Comparison of ENCODE assay signal across 23 cellular contexts in the genomic region with DNA sequence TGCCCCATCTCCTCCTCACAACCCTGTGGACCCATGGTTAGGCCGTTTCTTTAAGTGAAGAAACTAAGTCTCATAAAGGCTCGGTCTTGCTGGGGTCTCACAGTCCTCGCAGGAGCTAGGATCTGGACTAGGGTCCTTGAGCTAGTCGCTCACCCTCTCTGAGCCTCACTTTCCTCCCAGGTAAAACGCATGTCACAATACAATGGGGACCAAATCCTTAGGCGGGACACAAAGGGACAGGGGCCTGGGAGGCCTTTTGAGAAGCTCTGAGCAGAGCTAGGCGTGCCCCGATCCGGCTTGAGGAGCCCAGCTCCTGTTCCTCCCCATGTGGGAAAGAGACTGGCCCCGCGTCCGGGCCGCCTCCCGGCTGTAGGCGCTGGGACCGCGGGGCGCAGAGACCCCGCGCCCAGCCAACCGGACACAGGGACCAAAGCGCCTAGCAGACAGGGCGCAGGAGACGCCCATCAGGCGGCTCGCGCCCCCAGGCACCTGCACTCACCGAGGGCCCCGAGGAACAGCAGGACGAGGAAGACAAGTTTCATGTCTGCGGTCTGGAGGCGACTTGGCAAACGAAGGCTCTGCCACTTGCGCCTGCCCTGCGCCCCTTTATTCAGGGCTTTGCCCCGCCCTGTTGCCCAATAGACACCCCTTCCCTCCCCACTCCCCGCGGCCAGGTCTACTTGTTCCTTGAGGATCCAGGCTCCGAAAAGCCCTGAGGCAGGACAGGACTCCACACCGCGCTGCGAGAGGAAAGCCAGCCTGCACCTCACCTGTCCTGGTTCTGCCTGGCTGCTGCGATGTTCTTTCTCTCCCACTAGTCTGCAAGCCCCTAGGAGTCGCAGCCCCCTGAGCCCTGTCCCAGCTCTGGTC. TPM values are rescaled to one million over a fixed set of nuclear protein-coding genes. Genes with fewer than 3 reads are reported as not detected.
DNase-seq lines count a peak whose midpoint lies in the region; ATAC-seq and TF ChIP-seq lines count a peak whose summit lies in the region.
"Had no signal": no experiment of that assay in that cellular context is flagged by ENCODE, and none has a peak within 500 bp of the region (broad histone marks: within the 10 kb centered on the region; RNA-seq: fewer than 3 reads in every experiment).

A gene (minus strand): TSS at position 580 of the 870 bp plus-strand sequence. CDS start 38 bp downstream, at position 542.

- DNase-seq in activated CD4-positive, alpha-beta memory T cell treated with anti-CD3 and anti-CD28 coated beads, Interleukin-2, amount 10 ng/mL, durations not matched to agents 7 days and 5 days = peak; percentile 14
- DNase-seq in activated CD4-positive, alpha-beta memory T cell treated with anti-CD3 and anti-CD28 coated beads for 36 hours = no peak
- no peak for DNase-seq in foreskin keratinocyte
- DNase-seq in GM13977 (ENCODE audit: low spot score) = no peak
- DNase-seq in mucosa of gallbladder (ENCODE audit: low spot score) = no peak
- DNase-seq: activated CD4-positive, CD25-positive, alpha-beta regulatory T cell; activated effector memory CD4-positive, alpha-beta T cell treated with Interleukin-2 at 50 U/mL for 16 hours; adrenal gland; BE2C; esophagus squamous epithelium; HFFc6; Karpas-422; midbrain; NCI-H1105 treated with DMSO at 0.1 percent for 48 hours; NCI-H748 treated with DMSO at 0.1 percent for 48 hours had no signal

- peak within 1 kb of the TSS; percentile 36 for H3K9ac ChIP-seq in mucosa of stomach (ENCODE audit: low read length)

- no peaks in the 10 kb centered on the region for H3K36me3 ChIP-seq in mucosa of stomach (ENCODE audit: control insufficient read depth, insufficient read depth, low read length)
- H3K36me3 ChIP-seq in thymus (ENCODE audit: control insufficient read depth, insufficient read depth) = no peaks in the 10 kb centered on the region
- H3K36me3 ChIP-seq: adrenal gland, BE2C, esophagus squamous epithelium, SJSA1 had no signal

- H3K27me3 ChIP-seq in foreskin keratinocyte (peaks cover 79% of the 10 kb centered on the region), mucosa of stomach (ENCODE audit: control insufficient read depth, insufficient read depth, low read length) (peaks cover 28% of the 10 kb centered on the region), thymus (ENCODE audit: control insufficient read depth, insufficient read depth) (peaks cover 18% of the 10 kb centered on the region)
- H3K27me3 ChIP-seq: SJSA1 had no signal

- TF ChIP-seq CTCF in foreskin keratinocyte (conservative IDR thresholded peaks at IDR 0.05) (no peak), GM13977 (IDR thresholded peaks at IDR 0.05; ENCODE audit: extremely low read depth, insufficient read depth, missing control alignments) (no peak)

- peaks cover 7% of the 10 kb centered on the region for H3K4me1 Mint-ChIP-seq in activated CD4-positive, alpha-beta memory T cell treated with anti-CD3 and anti-CD28 coated beads, Interleukin-2, amount 10 ng/mL, durations not matched to agents 7 days and 5 days
- no peaks in the 10 kb centered on the region for H3K4me1 Mint-ChIP-seq in activated CD4-positive, alpha-beta memory T cell treated with anti-CD3 and anti-CD28 coated beads for 36 hours (ENCODE audit: low read depth)

- POLR2A ChIA-PET in activated CD4-positive, alpha-beta memory T cell treated with anti-CD3 and anti-CD28 coated beads, Interleukin-2, amount 10 ng/mL, durations not matched to agents 7 days and 5 days (lab: Charles Lee) = no interaction called here
- POLR2A ChIA-PET in activated CD4-positive, alpha-beta memory T cell treated with anti-CD3 and anti-CD28 coated beads for 36 hours (lab: Charles Lee) = no interaction called here

- intact Hi-C loops in activated CD4-positive, alpha-beta memory T cell treated with anti-CD3 and anti-CD28 coated beads for 36 hours (cut with micrococcal nuclease) = no loop called here

- H3K27me3 Mint-ChIP-seq in activated CD4-positive, alpha-beta memory T cell treated with anti-CD3 and anti-CD28 coated beads, Interleukin-2, amount 10 ng/mL, durations not matched to agents 7 days and 5 days = peaks cover 60% of the 10 kb centered on the region
- H3K27me3 Mint-ChIP-seq in activated CD4-positive, alpha-beta memory T cell treated with anti-CD3 and anti-CD28 coated beads for 36 hours = peaks cover 42% of the 10 kb centered on the region

- in situ Hi-C loops in GM13977 (cut with MboI; ENCODE audit: low pct_unique_long_range_greater_than_20kb, low sequenced_read_pairs, unreplicated experiment) = no loop called here

- H3K4me3 Mint-ChIP-seq in activated CD4-positive, alpha-beta memory T cell treated with anti-CD3 and anti-CD28 coated beads, Interleukin-2, amount 10 ng/mL, durations not matched to agents 7 days and 5 days = no peak within 1 kb of the TSS
- H3K4me3 Mint-ChIP-seq in activated CD4-positive, alpha-beta memory T cell treated with anti-CD3 and anti-CD28 coated beads for 36 hours = no peak within 1 kb of the TSS
- H3K4me3 Mint-ChIP-seq: HFFc6 had no signal

- H3K9me3 ChIP-seq in mucosa of stomach (ENCODE audit: control insufficient read depth, low read length) (no peaks in the 10 kb centered on the region), thymus (ENCODE audit: control insufficient read depth) (no peaks in the 10 kb centered on the region)
- H3K9me3 ChIP-seq: adrenal gland, BE2C, esophagus squamous epithelium, SJSA1 had no signal

- H3K4me3 ChIP-seq in mucosa of stomach (ENCODE audit: low read length) (no peak within 1 kb of the TSS), thymus (ENCODE audit: low read length) (no peak within 1 kb of the TSS)
- H3K4me3 ChIP-seq: adrenal gland, SJSA1 had no signal

- CTCF ChIA-PET in activated CD4-positive, alpha-beta memory T cell treated with anti-CD3 and anti-CD28 coated beads, Interleukin-2, amount 10 ng/mL, durations not matched to agents 7 days and 5 days (lab: Charles Lee) = no interaction called here
- CTCF ChIA-PET in activated CD4-positive, alpha-beta memory T cell treated with anti-CD3 and anti-CD28 coated beads for 36 hours (lab: Charles Lee) = interaction anchor here (0.6 to 0.9 kb wide), 2 partner anchors 23 to 86 kb away, joined by 4 read pairs; no protein-coding TSS in a partner anchor

- H3K27ac Mint-ChIP-seq in activated CD4-positive, alpha-beta memory T cell treated with anti-CD3 and anti-CD28 coated beads, Interleukin-2, amount 10 ng/mL, durations not matched to agents 7 days and 5 days = no peak within 1 kb of the TSS
- H3K27ac Mint-ChIP-seq in activated CD4-positive, alpha-beta memory T cell treated with anti-CD3 and anti-CD28 coated beads for 36 hours = no peak within 1 kb of the TSS
- H3K27ac Mint-ChIP-seq: HFFc6 had no signal

- H3K27ac ChIP-seq in foreskin keratinocyte (no peak within 1 kb of the TSS), thymus (ENCODE audit: low read depth) (no peak within 1 kb of the TSS)
- H3K27ac ChIP-seq: 22Rv1, SJSA1 had no signal

- H3K9me3 Mint-ChIP-seq in activated CD4-positive, alpha-beta memory T cell treated with anti-CD3 and anti-CD28 coated beads, Interleukin-2, amount 10 ng/mL, durations not matched to agents 7 days and 5 days = no peaks in the 10 kb centered on the region
- H3K9me3 Mint-ChIP-seq in activated CD4-positive, alpha-beta memory T cell treated with anti-CD3 and anti-CD28 coated beads for 36 hours = no peaks in the 10 kb centered on the region

- ATAC-seq in foreskin keratinocyte = peak; percentile 14
- no peak for ATAC-seq in HG03439 (IDR thresholded peaks at IDR 0.05; ENCODE audit: unreplicated experiment)

- 18% methylated on average over 44 of the region's 44 CpGs for WGBS in thymus

- H3K4me1 ChIP-seq in foreskin keratinocyte (no peaks in the 10 kb centered on the region), mucosa of stomach (ENCODE audit: control insufficient read depth, insufficient read depth, low read length) (no peaks in the 10 kb centered on the region), thymus (ENCODE audit: control insufficient read depth, insufficient read depth, low read length) (no peaks in the 10 kb centered on the region)
- H3K4me1 ChIP-seq: adrenal gland, BE2C had no signal

- no peaks in the 10 kb centered on the region for H3K36me3 Mint-ChIP-seq in activated CD4-positive, alpha-beta memory T cell treated with anti-CD3 and anti-CD28 coated beads, Interleukin-2, amount 10 ng/mL, durations not matched to agents 7 days and 5 days (ENCODE audit: low read depth)
- H3K36me3 Mint-ChIP-seq in activated CD4-positive, alpha-beta memory T cell treated with anti-CD3 and anti-CD28 coated beads for 36 hours = no peaks in the 10 kb centered on the region

RNA-seq across cellular contexts. Expression of the gene that starts here (rescaled TPM):
- not detected for total RNA-seq in activated CD4-positive, alpha-beta memory T cell treated with anti-CD3 and anti-CD28 coated beads, Interleukin-2, amount 10 ng/mL, durations not matched to agents 7 days and 5 days
- total RNA-seq in activated CD4-positive, alpha-beta memory T cell treated with anti-CD3 and anti-CD28 coated beads for 36 hours = not detected
- total RNA-seq in foreskin keratinocyte (not detected in 2 replicates), mucosa of gallbladder (0.83 TPM)
- polyA plus RNA-seq in foreskin keratinocyte (not detected in 2 replicates), thymus (64.3 TPM)
- total RNA-seq: G401; glomerular endothelial cell; T-helper 2 cell treated with Interferon-gamma antibody and Interleukin-4, amounts not matched to agents 100 ng/mL and 5 ng/mL, for 36 hours had no signal

Comparison
In these comparisons a context has a peak if more than half of its experiments do, and no peak if none do; other contexts are left out.
1. RNA of the gene that starts here (polyA plus RNA-seq): 64.3 TPM in thymus (single experiment); not detected in foreskin keratinocyte; every median in the first group is over 10 times any median in the second.
2. Peak in DNase-seq in activated CD4-positive, alpha-beta memory T cell treated with anti-CD3 and anti-CD28 coated beads, Interleukin-2, amount 10 ng/mL, durations not matched to agents 7 days and 5 days; RNA of the gene not detected or under 1 TPM.
3. Peak in ATAC-seq in foreskin keratinocyte; RNA of the gene not detected or under 1 TPM.